ENCODE assay signal across 18 cellular contexts in genomic region chr1:104746994-104747393, GRCh38.
A peak's percentile ranks its signal among the peaks of the same experiment; 100 is the strongest.
DNase-seq lines count a peak whose midpoint lies in the region; ATAC-seq lines count a peak whose summit lies in the region.
"Had no signal": no experiment of that assay in that cellular context is flagged by ENCODE, and none has a peak within 500 bp of the region (broad histone marks: within the 10 kb centered on the region; RNA-seq: fewer than 3 reads in every experiment).

No MANE protein-coding gene starts in this region.

- DNase-seq in NCI-H524 (lab: John Stamatoyannopoulos, UW) (no peak), posterior vena cava (ENCODE audit: low spot score) (no peak)
- DNase-seq in activated T-cell treated with anti-CD3 and anti-CD28 coated beads, Interleukin-2, amount 50 U/mL, for 48 hours: no peak
- no peak for DNase-seq in stimulated activated CD4-positive, alpha-beta T cell treated with anti-CD3 and anti-CD28 coated beads, Interleukin-15, amount 100 ng/mL, for 24 hours
- DNase-seq: activated CD4-positive, CD25-positive, alpha-beta regulatory T cell; activated naive CD4-positive, alpha-beta T cell treated with Interleukin-2 at 50 U/mL for 16 hours; EL; heart left ventricle; islet precursor cell; NCI-H187 treated with DMSO at 0.1 percent for 48 hours; NCI-H526 treated with DMSO at 0.1 percent for 48 hours; right cardiac atrium; stimulated activated CD4-positive, alpha-beta T cell treated with anti-CD3 and anti-CD28 coated beads, Interleukin-2, amount 100 ng/mL, for 24 hours had no signal

- intact Hi-C loops in posterior vena cava (cut with DNase I): no loop called here

- peak; percentile 55 for ATAC-seq in GM18502 (IDR thresholded peaks at IDR 0.05; ENCODE audit: poor library complexity, unreplicated experiment)
- peak; percentile 83 for ATAC-seq in GM19438 (IDR thresholded peaks at IDR 0.05; ENCODE audit: low read depth, unreplicated experiment)
- ATAC-seq in HG02759 (IDR thresholded peaks at IDR 0.05; ENCODE audit: unreplicated experiment): peak; percentile 72
- peak; percentile 90 for ATAC-seq in HG03378 (IDR thresholded peaks at IDR 0.05; ENCODE audit: unreplicated experiment)
- ATAC-seq: esophagus mucosa, heart left ventricle, right cardiac atrium had no signal
